In genomic region chr17:39923836-39924690, GRCh38 we compare ENCODE assay signal across 1 cellular context.
A peak's percentile ranks its signal among the peaks of the same experiment; 100 is the strongest.
TF ChIP-seq lines count a peak whose summit lies in the region.

No MANE protein-coding gene starts in this region.

TF ChIP-seq in HepG2, 621 proteins besides CTCF, POLR2A, EP300 and RAD21 (continued from another document and continues in another):
- TF ChIP-seq POGK (CRISPR knock-in tag; conservative IDR thresholded peaks at IDR 0.05) (peak; percentile 94), FOXP1 (IDR thresholded peaks at IDR 0.05) (peak; percentile 85), FOXP1 (CRISPR knock-in tag; IDR thresholded peaks at IDR 0.05) (peak; percentile 96), ARID4A (CRISPR knock-in tag; IDR thresholded peaks at IDR 0.05; ENCODE audit: borderline replicate concordance) (peak; percentile 87), ZHX1 (CRISPR knock-in tag; IDR thresholded peaks at IDR 0.05; ENCODE audit: low read depth) (peak; percentile 89), HBP1 (CRISPR knock-in tag; IDR thresholded peaks at IDR 0.05; ENCODE audit: low read depth) (peak; percentile 95; the same call in 1 of the 2 replicates), E2F5 (CRISPR knock-in tag; conservative IDR thresholded peaks at IDR 0.05) (peak; percentile 54; the same call in 1 of the 2 replicates), ZNF337 (CRISPR knock-in tag; IDR thresholded peaks at IDR 0.05; ENCODE audit: borderline replicate concordance, low read depth) (peak; percentile 94), ZNF816 (CRISPR knock-in tag; IDR thresholded peaks at IDR 0.05; ENCODE audit: borderline replicate concordance) (peak; percentile 90; the same call in 1 of the 2 replicates), USF2 (IDR thresholded peaks at IDR 0.05; ENCODE audit: low read depth, low read length) (no peak), USF2 (CRISPR knock-in tag; IDR thresholded peaks at IDR 0.05; ENCODE audit: borderline replicate concordance) (no peak), SALL2 (CRISPR knock-in tag; IDR thresholded peaks at IDR 0.05) (peak; percentile 59; the same call in 1 of the 2 replicates), IRF1 (CRISPR knock-in tag; IDR thresholded peaks at IDR 0.05; ENCODE audit: low read depth) (no peak; the same call in 1 of the 2 replicates), SNAPC2 (CRISPR knock-in tag; IDR thresholded peaks at IDR 0.05) (peak; percentile 90), GZF1 (CRISPR knock-in tag; IDR thresholded peaks at IDR 0.05) (no peak), GMEB1 (CRISPR knock-in tag; IDR thresholded peaks at IDR 0.05; ENCODE audit: borderline replicate concordance) (peak; percentile 76), BRF2 (CRISPR knock-in tag; IDR thresholded peaks at IDR 0.05) (peak; percentile 81; the same call in 1 of the 2 replicates), ZNF768 (CRISPR knock-in tag; IDR thresholded peaks at IDR 0.05) (peak; percentile 94), ZBTB42 (CRISPR knock-in tag; IDR thresholded peaks at IDR 0.05) (no peak), ZBTB3 (CRISPR knock-in tag; IDR thresholded peaks at IDR 0.05; ENCODE audit: borderline replicate concordance, low read depth) (peak; percentile 96), ZNF558 (CRISPR knock-in tag; IDR thresholded peaks at IDR 0.05; ENCODE audit: borderline replicate concordance) (peak; percentile 83; the same call in 1 of the 2 replicates), RXRB (CRISPR knock-in tag; IDR thresholded peaks at IDR 0.05; ENCODE audit: borderline replicate concordance) (peak; percentile 99), DBP (CRISPR knock-in tag; IDR thresholded peaks at IDR 0.05; ENCODE audit: not compliant biosample characterization) (peak; percentile 87), ZBTB20 (CRISPR knock-in tag; IDR thresholded peaks at IDR 0.05; ENCODE audit: borderline replicate concordance, low read depth) (peak; percentile 80; the same call in 1 of the 2 replicates), HOXA3 (CRISPR knock-in tag; IDR thresholded peaks at IDR 0.05) (peak; percentile 95), SMAD3 (CRISPR knock-in tag; IDR thresholded peaks at IDR 0.05) (peak; percentile 99), HNRNPUL1 (IDR thresholded peaks at IDR 0.05; ENCODE audit: low read depth, low read length) (no peak), HMGA1 (CRISPR knock-in tag; conservative IDR thresholded peaks at IDR 0.05) (no peak), ZSCAN21 (CRISPR knock-in tag; IDR thresholded peaks at IDR 0.05; ENCODE audit: borderline replicate concordance) (peak; percentile 95), RNF219 (CRISPR knock-in tag; IDR thresholded peaks at IDR 0.05) (0 out of 2 replicates have a peak, but pooled peaks have one; percentile 31), HNF1B (CRISPR knock-in tag; IDR thresholded peaks at IDR 0.05) (peak; percentile 98)
